Comparison of ENCODE assay signal across 15 cellular contexts in the genomic region with DNA sequence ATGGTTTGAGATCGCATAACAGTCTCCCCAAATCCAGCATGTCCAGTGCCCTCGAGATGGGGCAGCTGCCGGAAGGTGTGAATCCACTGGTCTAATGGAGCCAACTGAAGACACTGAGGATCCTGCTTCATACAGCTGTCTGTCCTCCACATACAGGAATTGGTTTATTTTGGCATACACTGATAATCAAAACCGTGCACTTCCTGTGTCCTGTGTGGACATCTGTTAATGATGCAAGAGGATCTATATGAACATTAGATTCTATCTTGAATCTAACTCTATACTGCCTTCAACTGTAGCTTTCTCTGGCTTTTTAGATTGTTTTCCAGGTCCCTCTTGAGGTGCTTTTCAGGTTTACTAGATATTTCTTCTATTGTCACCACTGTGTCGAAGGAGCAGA.
"Had no signal": no experiment of that assay in that cellular context is flagged by ENCODE, and none has a peak within 500 bp of the region (broad histone marks: within the 10 kb centered on the region; RNA-seq: fewer than 3 reads in every experiment).

No MANE protein-coding gene starts in this region.

- H3K27me3 Mint-ChIP-seq: natural killer cell treated with Interleukin-12 subunit alpha and Interleukin-12 subunit beta and Interleukin-15 and Interleukin-18, amount 100 ng/mL, for 72 hours had no signal

- H3K27ac ChIP-seq: colonic mucosa, gastrocnemius medialis, heart right ventricle, left lung, prostate gland, suprapubic skin had no signal

- H3K4me3 Mint-ChIP-seq: activated CD4-positive, alpha-beta memory T cell treated with anti-CD3 and anti-CD28 coated beads for 36 hours; natural killer cell treated with Interleukin-12 subunit alpha and Interleukin-12 subunit beta and Interleukin-15 and Interleukin-18, amount 100 ng/mL, for 72 hours; type B pancreatic cell had no signal

- H3K36me3 Mint-ChIP-seq: activated CD4-positive, alpha-beta memory T cell treated with anti-CD3 and anti-CD28 coated beads for 36 hours; natural killer cell treated with Interleukin-12 subunit alpha and Interleukin-12 subunit beta and Interleukin-15 and Interleukin-18, amount 100 ng/mL, for 72 hours; type B pancreatic cell had no signal

- DNase-seq: activated CD4-positive, alpha-beta memory T cell treated with anti-CD3 and anti-CD28 coated beads for 36 hours; activated CD4-positive, CD25-positive, alpha-beta regulatory T cell treated with anti-CD3 and anti-CD28 coated beads, Interleukin-2, amount 50 U/mL, for 72 hours; activated T-cell treated with anti-CD3 and anti-CD28 coated beads, Interleukin-2, amount 50 U/mL, for 48 hours; colonic mucosa; gastrocnemius medialis; heart right ventricle; left lung; mucosa of descending colon; stimulated activated naive CD4-positive, alpha-beta T cell treated with Interleukin-2 at 50 U/mL for 16 hours; T-helper 2 cell had no signal

- H3K4me3 ChIP-seq: colonic mucosa, gastrocnemius medialis, heart right ventricle, left lung, mucosa of descending colon, prostate gland, suprapubic skin had no signal

- ATAC-seq: gastrocnemius medialis; heart right ventricle; left lung; mucosa of descending colon; natural killer cell treated with Interleukin-12 subunit alpha and Interleukin-12 subunit beta and Interleukin-15 and Interleukin-18, amount 100 ng/mL, for 72 hours; sciatic nerve had no signal

- H3K36me3 ChIP-seq: colonic mucosa, gastrocnemius medialis, heart right ventricle, left lung, prostate gland, suprapubic skin had no signal

- H3K27ac Mint-ChIP-seq: activated CD4-positive, alpha-beta memory T cell treated with anti-CD3 and anti-CD28 coated beads for 36 hours; natural killer cell treated with Interleukin-12 subunit alpha and Interleukin-12 subunit beta and Interleukin-15 and Interleukin-18, amount 100 ng/mL, for 72 hours; type B pancreatic cell had no signal

- H3K27me3 ChIP-seq: colonic mucosa, gastrocnemius medialis, heart right ventricle, left lung, suprapubic skin had no signal

- H3K9me3 Mint-ChIP-seq: activated CD4-positive, alpha-beta memory T cell treated with anti-CD3 and anti-CD28 coated beads for 36 hours; natural killer cell treated with Interleukin-12 subunit alpha and Interleukin-12 subunit beta and Interleukin-15 and Interleukin-18, amount 100 ng/mL, for 72 hours; type B pancreatic cell had no signal

- H3K9me3 ChIP-seq: colonic mucosa, gastrocnemius medialis, heart right ventricle, left lung, mucosa of descending colon, prostate gland, suprapubic skin had no signal

- H3K4me1 ChIP-seq: colonic mucosa, prostate gland had no signal
